In genomic region chr19:6524326-6524725, GRCh38 we compare ENCODE assay signal across 22 cellular contexts. TPM values are rescaled to one million over a fixed set of nuclear protein-coding genes. Genes with fewer than 3 reads are reported as not detected.
A peak's percentile ranks its signal among the peaks of the same experiment; 100 is the strongest.
DNase-seq lines count a peak whose midpoint lies in the region; ATAC-seq and TF ChIP-seq lines count a peak whose summit lies in the region.
"Had no signal": no experiment of that assay in that cellular context is flagged by ENCODE, and none has a peak within 500 bp of the region (broad histone marks: within the 10 kb centered on the region; RNA-seq: fewer than 3 reads in every experiment).

No MANE protein-coding gene starts in this region.

- H3K9me3 ChIP-seq in osteoblast (ENCODE audit: low read depth, low read length): no peaks in the 10 kb centered on the region

- no peaks in the 10 kb centered on the region for H3K36me3 ChIP-seq in osteoblast (ENCODE audit: insufficient read depth, low read length)

- H3K4me1 ChIP-seq in osteoblast (ENCODE audit: insufficient read depth, low read length): peaks cover 6% of the 10 kb centered on the region

- H3K27me3 ChIP-seq in osteoblast (ENCODE audit: insufficient read depth, low read length): peaks cover 3% of the 10 kb centered on the region

- no peak overlapping the region for H2AFZ ChIP-seq in osteoblast (ENCODE audit: low read length)

- TF ChIP-seq CTCF in osteoblast (IDR thresholded peaks at IDR 0.05; ENCODE audit: extremely low read depth, low read depth, low read length): no peak

- no peak overlapping the region for H3K4me3 ChIP-seq in osteoblast (ENCODE audit: insufficient read depth, low read length)

- DNase-seq in NCI-H2196 (lab: John Stamatoyannopoulos, UW; ENCODE audit: unreplicated experiment): peak; percentile 13
- DNase-seq in NCI-H2196 treated with DMSO at 0.1 percent for 48 hours (lab: John Stamatoyannopoulos, UW; ENCODE audit: unreplicated experiment): no peak
- DNase-seq in NCI-H1105 treated with DMSO at 0.1 percent for 48 hours (lab: John Stamatoyannopoulos, UW): peak; percentile 36
- DNase-seq in dermis blood vessel endothelial cell: peak; percentile 74
- DNase-seq in osteoblast (ENCODE audit: insufficient read length, low spot score, missing footprints): peak; percentile 64
- DNase-seq in NCI-H2081 (lab: John Stamatoyannopoulos, UW): no peak
- DNase-seq in Ammon's horn (ENCODE audit: low spot score): no peak
- DNase-seq: 8988T, GOT3, HCEC 1CT, NCI-H1417 treated with DMSO at 0.1 percent for 48 hours, NCI-H187, NCI-H2107, NCI-H226, NCI-H510A treated with DMSO at 0.1 percent for 48 hours, NCI-H748 treated with DMSO at 0.1 percent for 48 hours, Right ventricle myocardium superior, SW 1271, T-helper 17 cell had no signal

- no peak overlapping the region for H3K4me2 ChIP-seq in osteoblast (ENCODE audit: insufficient read depth, low read length)
- H3K4me2 ChIP-seq: KMS-11 had no signal

- H4K20me1 ChIP-seq in osteoblast (ENCODE audit: insufficient read depth, low read length): no peaks in the 10 kb centered on the region

- no peaks in the 10 kb centered on the region for H3K79me2 ChIP-seq in osteoblast (ENCODE audit: insufficient read depth, low read length)

- no peak overlapping the region for H3K27ac ChIP-seq in osteoblast (ENCODE audit: low read depth, low read length)
- H3K27ac ChIP-seq: KMS-11 had no signal

- no peak for ATAC-seq in GM19397 (IDR thresholded peaks at IDR 0.05; ENCODE audit: unreplicated experiment)
- ATAC-seq: T-helper 17 cell had no signal

RNA-seq across cellular contexts. Expression of gene TNFSF9, which starts 6.5 kb away (rescaled TPM):
- total RNA-seq in dermis blood vessel endothelial cell: 0.34 and 0.60 TPM in 2 replicates
- 12.7 and 16.6 TPM in 2 replicates for total RNA-seq in osteoblast

RNA-seq across cellular contexts. Expression of gene TUBB4A, which starts 22.2 kb away (rescaled TPM):
- total RNA-seq in dermis blood vessel endothelial cell: not detected in 2 replicates
- not detected in 2 replicates for total RNA-seq in osteoblast

RNA-seq across cellular contexts. Expression of gene DENND1C, which starts 42.7 kb away (rescaled TPM):
- total RNA-seq in dermis blood vessel endothelial cell (not detected in 2 replicates), osteoblast (not detected in 2 replicates)
- total RNA-seq: G401 had no signal

Comparison
In these comparisons a context has a peak if more than half of its experiments do, and no peak if none do; other contexts are left out.
1. DNase-seq: peak in NCI-H2196 (single experiment), NCI-H1105 treated with DMSO at 0.1 percent for 48 hours (single experiment), dermis blood vessel endothelial cell (single experiment) and osteoblast (single experiment); none in NCI-H2196 treated with DMSO at 0.1 percent for 48 hours (single experiment), NCI-H2081 (0 of 2) and Ammon's horn (single experiment).